ENCODE assay signal across 18 cellular contexts in the genomic region with DNA sequence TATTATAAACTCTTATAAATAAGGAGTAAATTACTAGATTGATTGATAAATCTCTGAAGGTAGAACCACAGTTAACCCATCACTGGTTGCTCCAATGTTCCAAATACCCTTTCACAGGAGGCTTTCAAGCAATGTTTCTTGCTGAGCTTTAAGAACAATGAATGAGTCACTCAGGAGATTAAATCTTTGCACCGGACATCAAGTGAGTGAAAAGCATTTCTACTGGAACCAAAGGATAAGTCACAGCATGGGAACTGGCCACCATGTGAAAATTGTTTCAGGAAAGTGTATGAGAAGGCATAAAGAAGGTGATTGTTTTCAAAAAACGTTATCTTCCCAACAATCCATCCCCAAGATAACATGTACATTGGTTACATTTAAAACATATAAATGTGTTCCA.
DNase-seq lines count a peak whose midpoint lies in the region; FAIRE-seq and TF ChIP-seq lines count a peak whose summit lies in the region.
"Had no signal": no experiment of that assay in that cellular context is flagged by ENCODE, and none has a peak within 500 bp of the region (broad histone marks: within the 10 kb centered on the region; RNA-seq: fewer than 3 reads in every experiment).

No MANE protein-coding gene starts in this region.

- H3K27ac ChIP-seq in GM23248 = no peak overlapping the region
- no peak overlapping the region for H3K27ac ChIP-seq in astrocyte (ENCODE audit: low read depth, low read length)
- H3K27ac ChIP-seq: A549 had no signal

- H4K20me1 ChIP-seq in GM23248 (ENCODE audit: insufficient read depth) = no peaks in the 10 kb centered on the region
- H4K20me1 ChIP-seq in astrocyte (ENCODE audit: insufficient read depth, low read length) = no peaks in the 10 kb centered on the region

- in situ Hi-C loops in GM23248 (cut with MboI) = no loop called here
- in situ Hi-C loops in GM13976 (cut with MboI; ENCODE audit: low sequenced_read_pairs, unreplicated experiment) = no loop called here

- no peaks in the 10 kb centered on the region for H3K27me3 ChIP-seq in GM23248 (replicated peaks; ENCODE audit: insufficient read depth)
- no peaks in the 10 kb centered on the region for H3K27me3 ChIP-seq in astrocyte (ENCODE audit: insufficient read depth, low read length)
- H3K27me3 ChIP-seq: BE2C had no signal

- H3K9me3 ChIP-seq in GM23248 (ENCODE audit: low read depth) = no peaks in the 10 kb centered on the region
- no peaks in the 10 kb centered on the region for H3K9me3 ChIP-seq in astrocyte (ENCODE audit: insufficient read depth, low read depth, low read length)
- H3K9me3 ChIP-seq: A549, BE2C had no signal

- WGBS in GM23248 (ENCODE audit: low coverage in 1 of 2, low lambda C conversion rate in 2 of 2, missing lambda C conversion rate in 2 of 2), 2 experiments = 32 to 36% methylated on average over 2 of the region's 2 CpGs

- H3K9ac ChIP-seq in GM23248 = no peak overlapping the region
- no peak overlapping the region for H3K9ac ChIP-seq in astrocyte (ENCODE audit: low read length)

- H3K4me3 Mint-ChIP-seq in astrocyte (ENCODE audit: unreplicated experiment) = no peak overlapping the region
- H3K4me3 Mint-ChIP-seq: CD4-positive, CD25-positive, alpha-beta regulatory T cell; H9; IgD-negative memory B cell had no signal

- H3K4me2 ChIP-seq in GM23248 (ENCODE audit: unreplicated experiment) = no peak overlapping the region
- no peak overlapping the region for H3K4me2 ChIP-seq in astrocyte (ENCODE audit: low read length)
- H3K4me2 ChIP-seq: A549 had no signal

- no peaks in the 10 kb centered on the region for H3K9me2 ChIP-seq in GM23248 (ENCODE audit: insufficient read depth)

- TF ChIP-seq CTCF in astrocyte (IDR thresholded peaks at IDR 0.05; ENCODE audit: insufficient read depth, low read depth, low read length) (no peak), fibroblast of the aortic adventitia (IDR thresholded peaks at IDR 0.05; ENCODE audit: insufficient read depth, low read length) (no peak), GM13976 (IDR thresholded peaks at IDR 0.05; ENCODE audit: borderline replicate concordance, control extremely low read depth, extremely low read depth, insufficient read depth, missing control alignments) (no peak)

- H3F3A ChIP-seq in GM23248 (ENCODE audit: insufficient read depth) = 0 out of 2 replicates have a peak, but pooled peaks cover 9% of the 10 kb centered on the region

- no peak for FAIRE-seq in astrocyte (lab: Jason Lieb, UNC)
- FAIRE-seq: A549 had no signal

- no peak overlapping the region for H3K27ac Mint-ChIP-seq in astrocyte (ENCODE audit: unreplicated experiment)
- H3K27ac Mint-ChIP-seq: CD4-positive, CD25-positive, alpha-beta regulatory T cell; H9; IgD-negative memory B cell had no signal

- H2AFZ ChIP-seq in GM23248 (no peak overlapping the region), astrocyte (ENCODE audit: low read depth, low read length) (no peak overlapping the region)

- H3K27me3 Mint-ChIP-seq in astrocyte (ENCODE audit: low read depth, unreplicated experiment) = no peaks in the 10 kb centered on the region
- H3K27me3 Mint-ChIP-seq: CD4-positive, CD25-positive, alpha-beta regulatory T cell; IgD-negative memory B cell had no signal

- H3K36me3 Mint-ChIP-seq in astrocyte (ENCODE audit: low read depth, unreplicated experiment) = no peaks in the 10 kb centered on the region
- H3K36me3 Mint-ChIP-seq: CD4-positive, CD25-positive, alpha-beta regulatory T cell; IgD-negative memory B cell had no signal

- H3K4me1 Mint-ChIP-seq in astrocyte (ENCODE audit: low read depth, unreplicated experiment) = no peaks in the 10 kb centered on the region
- H3K4me1 Mint-ChIP-seq: CD4-positive, CD25-positive, alpha-beta regulatory T cell; H9; IgD-negative memory B cell had no signal

- peak; percentile 71 for DNase-seq in GM23248
- DNase-seq in astrocyte (ENCODE audit: low read depth) = peak; percentile 2
- DNase-seq in fibroblast of the aortic adventitia (ENCODE audit: low read depth) = peak; percentile 63
- peak; percentile 30 for DNase-seq in renal cortical epithelial cell (ENCODE audit: low read depth)
- no peak for DNase-seq in glomerular visceral epithelial cell (ENCODE audit: extremely low spot score)
- no peak for DNase-seq in C1 segment of cervical spinal cord (lab: John Stamatoyannopoulos, UW)
- DNase-seq in GM13976 (ENCODE audit: low spot score) = no peak
- DNase-seq: BE2C; CD4-positive, CD25-positive, alpha-beta regulatory T cell; DMS79; H9; MV-4-11; NCI-H187; NCI-H446; NCI-H526; Right ventricle myocardium superior had no signal

- H3K79me2 ChIP-seq in GM23248 (ENCODE audit: insufficient read depth) (peaks cover 33% of the 10 kb centered on the region), astrocyte (ENCODE audit: insufficient read depth, low read length) (no peaks in the 10 kb centered on the region)

- H3K9me3 Mint-ChIP-seq in astrocyte (ENCODE audit: unreplicated experiment) = no peaks in the 10 kb centered on the region
- H3K9me3 Mint-ChIP-seq: H9 had no signal

- H3K4me3 ChIP-seq in GM23248 = no peak overlapping the region
- no peak overlapping the region for H3K4me3 ChIP-seq in astrocyte (ENCODE audit: insufficient read depth, low read depth, low read length)
- no peak overlapping the region for H3K4me3 ChIP-seq in fibroblast of the aortic adventitia (ENCODE audit: low read depth, low read length)
- H3K4me3 ChIP-seq: A549 had no signal

- H3K36me3 ChIP-seq in GM23248 (ENCODE audit: low read depth) (no peaks in the 10 kb centered on the region), astrocyte (ENCODE audit: insufficient read depth, low read length) (no peaks in the 10 kb centered on the region)
- H3K36me3 ChIP-seq: BE2C had no signal

- H3K4me1 ChIP-seq in GM23248 (ENCODE audit: insufficient read depth) (peaks cover 35% of the 10 kb centered on the region), astrocyte (ENCODE audit: insufficient read depth, low read length) (no peaks in the 10 kb centered on the region)
- H3K4me1 ChIP-seq: A549, BE2C had no signal

Comparison
In these comparisons a context has a peak if more than half of its experiments do, and no peak if none do; other contexts are left out.
1. DNase-seq: peak in GM23248 (single experiment), astrocyte (single experiment), fibroblast of the aortic adventitia (single experiment) and renal cortical epithelial cell (single experiment); none in glomerular visceral epithelial cell (single experiment), C1 segment of cervical spinal cord (0 of 14) and GM13976 (single experiment).